In the genomic region with DNA sequence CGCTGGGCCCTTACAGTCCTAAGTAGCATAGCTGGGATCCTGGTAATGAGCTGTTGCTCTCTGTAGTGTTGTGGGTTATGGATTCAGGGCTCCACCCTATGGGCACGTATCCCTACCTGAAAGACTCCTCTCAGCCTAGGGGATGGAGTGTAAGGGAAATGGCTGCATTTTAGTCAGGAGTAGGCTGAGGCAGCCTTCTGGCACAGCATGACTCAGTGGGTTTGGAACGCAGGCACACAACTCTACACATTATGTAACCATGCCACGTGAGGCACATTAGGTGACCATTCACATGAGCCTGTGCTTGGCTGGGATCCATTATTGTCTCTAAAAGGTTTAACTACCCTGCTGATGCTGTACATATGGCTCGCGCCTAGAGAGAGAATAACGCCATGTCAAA, we compare ENCODE assay signal across 12 cellular contexts. TPM values are rescaled to one million over a fixed set of nuclear protein-coding genes. Genes with fewer than 3 reads are reported as not detected.
DNase-seq lines count a peak whose midpoint lies in the region; ATAC-seq, FAIRE-seq and TF ChIP-seq lines count a peak whose summit lies in the region.
"Had no signal": no experiment of that assay in that cellular context is flagged by ENCODE, and none has a peak within 500 bp of the region (broad histone marks: within the 10 kb centered on the region; RNA-seq: fewer than 3 reads in every experiment).

No MANE protein-coding gene starts in this region.

- TF ChIP-seq POLR2A in sigmoid colon (IDR thresholded peaks at IDR 0.05) = no peak

- H3K4me3 ChIP-seq in endocrine pancreas (ENCODE audit: control insufficient read depth, insufficient read depth, low read length) (peak overlapping the region; percentile 57), sigmoid colon (no peak overlapping the region)

- peak; percentile 79 for FAIRE-seq in RCC 7860 (lab: Jason Lieb, UNC)
- FAIRE-seq: islet of Langerhans had no signal

- peak; percentile 55 for DNase-seq in NCI-H82 (lab: John Stamatoyannopoulos, UW)
- DNase-seq in NCI-H82 treated with DMSO at 0.1 percent for 48 hours (lab: John Stamatoyannopoulos, UW; ENCODE audit: unreplicated experiment) = no peak
- peak; percentile 89 for DNase-seq in RCC 7860 (ENCODE audit: low spot score)
- DNase-seq in sigmoid colon = peak; percentile 73
- DNase-seq in foreskin melanocyte = no peak
- DNase-seq: activated naive CD4-positive, alpha-beta T cell treated with anti-CD3 and anti-CD28 coated beads, Interleukin-2, amount 10 ng/mL, durations not matched to agents 7 days and 5 days; NCI-H510A had no signal

- H3K27me3 ChIP-seq in endocrine pancreas (ENCODE audit: control insufficient read depth, insufficient read depth, low read length) (no peaks in the 10 kb centered on the region), sigmoid colon (no peaks in the 10 kb centered on the region)

- no peak overlapping the region for H3K9ac ChIP-seq in endocrine pancreas (ENCODE audit: control insufficient read depth, insufficient read depth, low read length)

- peak overlapping the region in 2 of 4 donors; percentile 36 to 43 for H3K27ac ChIP-seq in sigmoid colon

- 54 to 78% methylated on average over 7 of the region's 7 CpGs for WGBS in sigmoid colon, 2 donors

- H3K4me1 ChIP-seq in endocrine pancreas (ENCODE audit: control insufficient read depth, insufficient read depth, low read length) = peaks cover 15% of the 10 kb centered on the region
- H3K4me1 ChIP-seq in sigmoid colon = peaks cover 0 to 6% (median 2%) of the 10 kb centered on the region in 4 donors

- intact Hi-C loops in sigmoid colon (cut with DNase I) = no loop called here

- H3K9me3 ChIP-seq in endocrine pancreas (ENCODE audit: control insufficient read depth, low read length) (no peaks in the 10 kb centered on the region), sigmoid colon (no peaks in the 10 kb centered on the region)

- TF ChIP-seq CTCF in sigmoid colon (IDR thresholded peaks at IDR 0.05) = no peak

- ATAC-seq in HG02885 (IDR thresholded peaks at IDR 0.05; ENCODE audit: poor library complexity, unreplicated experiment) = no peak
- no peak for ATAC-seq in GM18861 (IDR thresholded peaks at IDR 0.05; ENCODE audit: unreplicated experiment)
- ATAC-seq: stimulated activated memory B cell treated with anti-CD40 and anti-IgM and Interleukin-4, amounts not matched to agents 10 μg/mL and 1 μg/mL and 100 μg/mL, for 72 hours had no signal

- H3K36me3 ChIP-seq in endocrine pancreas (ENCODE audit: control insufficient read depth, insufficient read depth, low read length) = no peaks in the 10 kb centered on the region
- H3K36me3 ChIP-seq in sigmoid colon = peaks cover 0 to 47% (median 8%) of the 10 kb centered on the region in 4 donors

- peak in 2 of 4 donors; percentile 36 to 59 for TF ChIP-seq EP300 in sigmoid colon (IDR thresholded peaks at IDR 0.05)

RNA-seq across cellular contexts. Expression of gene HDDC2, which starts 27.8 kb away (rescaled TPM):
- 10 to 100 TPM; 39.9 to 61.7 (median 55.8) TPM for total RNA-seq in sigmoid colon
- polyA plus RNA-seq in sigmoid colon = 10 to 100 TPM; 56.0 to 82.9 (median 59.6) TPM

Comparison
In these comparisons a context has a peak if more than half of its experiments do, and no peak if none do; other contexts are left out.
1. DNase-seq: peak in NCI-H82 (single experiment), RCC 7860 (single experiment) and sigmoid colon (single experiment); none in NCI-H82 treated with DMSO at 0.1 percent for 48 hours (single experiment) and foreskin melanocyte (single experiment).